ENCODE assay signal across 1 cellular context in genomic region chr21:21159253-21159899, GRCh38.
TF ChIP-seq lines count a peak whose summit lies in the region.

No MANE protein-coding gene starts in this region.

TF ChIP-seq in K562, 482 proteins besides CTCF, POLR2A, EP300 and RAD21 (continued from another document):
- TF ChIP-seq ELK1 (CRISPR knock-in tag; IDR thresholded peaks at IDR 0.05) (no peak), ATF4 (CRISPR knock-in tag; IDR thresholded peaks at IDR 0.05) (no peak), HDAC8 (tag; IDR thresholded peaks at IDR 0.05) (no peak), ZFP1 (CRISPR knock-in tag; IDR thresholded peaks at IDR 0.05) (no peak), ETS2 (tag; IDR thresholded peaks at IDR 0.05; ENCODE audit: borderline replicate concordance, poor library complexity, severe bottlenecking) (no peak), SAP30 (IDR thresholded peaks at IDR 0.05; ENCODE audit: borderline replicate concordance, insufficient read depth, low read depth, low read length, poor library complexity, severe bottlenecking) (no peak), PRPF4 (IDR thresholded peaks at IDR 0.05; ENCODE audit: insufficient read depth, low read depth, low read length, poor library complexity, severe bottlenecking) (no peak), PML (IDR thresholded peaks at IDR 0.05; ENCODE audit: low read length) (no peak), MCM3 (IDR thresholded peaks at IDR 0.05) (no peak), JUND (IDR thresholded peaks at IDR 0.05; ENCODE audit: borderline replicate concordance, low read depth, low read length) (peak; percentile 72), JUND (tag; IDR thresholded peaks at IDR 0.05; ENCODE audit: borderline replicate concordance, low read depth, low read length) (peak; percentile 73; the same call in 1 of the 3 replicates), ZBTB33 (CRISPR knock-in tag; IDR thresholded peaks at IDR 0.05) (no peak), ZNF655 (CRISPR knock-in tag; IDR thresholded peaks at IDR 0.05) (no peak), DDX20 (tag; IDR thresholded peaks at IDR 0.05; ENCODE audit: low read depth) (no peak), ZNF23 (CRISPR knock-in tag; IDR thresholded peaks at IDR 0.05) (no peak), ZNF197 (CRISPR knock-in tag; IDR thresholded peaks at IDR 0.05; ENCODE audit: low read depth) (no peak), ZNF518B (CRISPR knock-in tag; IDR thresholded peaks at IDR 0.05) (no peak), ATF6 (CRISPR knock-in tag; IDR thresholded peaks at IDR 0.05) (no peak), SNRNP70 (optimal IDR thresholded peaks at IDR 0.05; ENCODE audit: low read depth, low read length) (no peak), COPS2 (conservative IDR thresholded peaks at IDR 0.05) (no peak), ZNF212 (CRISPR knock-in tag; IDR thresholded peaks at IDR 0.05) (no peak), CREM (IDR thresholded peaks at IDR 0.05; ENCODE audit: low read depth) (peak; percentile 28; the same call in 1 of the 2 replicates), TAF9B (IDR thresholded peaks at IDR 0.05; ENCODE audit: partially characterized antibody) (no peak), LCOR (CRISPR knock-in tag; IDR thresholded peaks at IDR 0.05) (no peak)
